ENCODE assay signal across 17 cellular contexts in genomic region chr1:23444596-23445390, GRCh38. TPM values are rescaled to one million over a fixed set of nuclear protein-coding genes. Genes with fewer than 3 reads are reported as not detected.
A peak's percentile ranks its signal among the peaks of the same experiment; 100 is the strongest.
DNase-seq lines count a peak whose midpoint lies in the region; ATAC-seq and TF ChIP-seq lines count a peak whose summit lies in the region.
"Had no signal": no experiment of that assay in that cellular context is flagged by ENCODE, and none has a peak within 500 bp of the region (broad histone marks: within the 10 kb centered on the region; RNA-seq: fewer than 3 reads in every experiment).

No MANE protein-coding gene starts in this region.

- H3K36me3 ChIP-seq in left ventricle myocardium inferior = peaks cover 59% of the 10 kb centered on the region
- H3K36me3 ChIP-seq in psoas muscle (ENCODE audit: insufficient read depth in 1 of 2, low read depth in 1 of 2) = peaks cover 0 to 49% of the 10 kb centered on the region in 2 donors

- intact Hi-C loops in Right ventricle myocardium superior (cut with DNase I) (no loop called here), cardiac septum (cut with DNase I) (no loop called here), left ventricle myocardium inferior (cut with micrococcal nuclease) (no loop called here), psoas muscle (cut with DNase I) (no loop called here)

- DNase-seq in Right ventricle myocardium superior = no peak
- no peak for DNase-seq in cardiac septum (ENCODE audit: low spot score)
- DNase-seq in left ventricle myocardium inferior = no peak
- DNase-seq in psoas muscle = no peak
- no peak for DNase-seq in HCEC 1CT
- DNase-seq in epidermal melanocyte (ENCODE audit: insufficient read length, low spot score) = no peak
- DNase-seq in caudate nucleus (lab: John Stamatoyannopoulos, UW) = no peak
- DNase-seq: 8988T; activated CD4-positive, alpha-beta T cell treated with anti-CD3 and anti-CD28 coated beads, Interleukin-2, amount 50 U/mL, for 48 hours; activated naive CD4-positive, alpha-beta T cell treated with Interleukin-2 at 50 U/mL for 16 hours; DMS153; effector memory CD4-positive, alpha-beta T cell; NCI-H1436; NCI-H526 treated with DMSO at 0.1 percent for 48 hours; stimulated activated CD4-positive, alpha-beta T cell treated with anti-CD3 and anti-CD28 coated beads, Interleukin-15, amount 100 ng/mL, for 24 hours had no signal

- H3K27ac ChIP-seq in left ventricle myocardium inferior (replicated peaks) = peak overlapping the region; percentile 36
- no peak overlapping the region for H3K27ac ChIP-seq in psoas muscle
- no peak overlapping the region for H3K27ac ChIP-seq in caudate nucleus (ENCODE audit: low read depth, low read length)
- H3K27ac ChIP-seq: thoracic aorta had no signal

- H3K4me3 ChIP-seq in left ventricle myocardium inferior (peak overlapping the region; percentile 17), psoas muscle (peak overlapping the region; percentile 23)
- H3K4me3 ChIP-seq: thoracic aorta had no signal

- TF ChIP-seq CTCF in left ventricle myocardium inferior (IDR thresholded peaks at IDR 0.05; ENCODE audit: borderline replicate concordance) = no peak
- TF ChIP-seq CTCF in psoas muscle (IDR thresholded peaks at IDR 0.05) = no peak

- no peaks in the 10 kb centered on the region for H3K27me3 ChIP-seq in left ventricle myocardium inferior (ENCODE audit: low read depth)
- no peaks in the 10 kb centered on the region for H3K27me3 ChIP-seq in psoas muscle (ENCODE audit: insufficient read depth in 3 of 3, low read length in 2 of 3)

- ATAC-seq in Right ventricle myocardium superior (ENCODE audit: poor library complexity) = peak; percentile 4
- peak in 2 of 4 donors; percentile 1 to 5 for ATAC-seq in psoas muscle
- ATAC-seq in HG03469 (IDR thresholded peaks at IDR 0.05; ENCODE audit: unreplicated experiment) = no peak

- H3K9me3 ChIP-seq in left ventricle myocardium inferior (replicated peaks) (no peaks in the 10 kb centered on the region), psoas muscle (no peaks in the 10 kb centered on the region)
- H3K9me3 ChIP-seq: thoracic aorta had no signal

- H3K4me1 ChIP-seq in left ventricle myocardium inferior (peaks cover 8% of the 10 kb centered on the region), psoas muscle (no peaks in the 10 kb centered on the region)

- WGBS in psoas muscle, 3 donors = 94 to 96% (median 95%) methylated on average over 4 of the region's 4 CpGs

RNA-seq across cellular contexts. Expression of gene TCEA3, which starts 20.2 kb away (rescaled TPM):
- total RNA-seq in Right ventricle myocardium superior (72.7 TPM), cardiac septum (46.0 TPM), left ventricle myocardium inferior (78.6 TPM), psoas muscle (100 to 1,000 TPM; 140 to 200 (median 170) TPM)
- 100 to 1,000 TPM in 2 of 3 donors, 10 to 100 TPM in 1; 70.2 to 301 (median 195) TPM for polyA plus RNA-seq in psoas muscle

RNA-seq across cellular contexts. Expression of gene ASAP3, which starts 39.2 kb away (rescaled TPM):
- total RNA-seq in Right ventricle myocardium superior (44.6 TPM), cardiac septum (30.5 TPM), left ventricle myocardium inferior (44.4 TPM), psoas muscle (10 to 100 TPM; 37.9 to 68.0 (median 52.1) TPM)
- polyA plus RNA-seq in psoas muscle = 10 to 100 TPM; 13.3 to 45.8 (median 33.6) TPM
